In genomic region chr6:63663147-63663877, GRCh38 we compare ENCODE assay signal across 12 cellular contexts. TPM values are rescaled to one million over a fixed set of nuclear protein-coding genes. Genes with fewer than 3 reads are reported as not detected.
A peak's percentile ranks its signal among the peaks of the same experiment; 100 is the strongest.
DNase-seq lines count a peak whose midpoint lies in the region; ATAC-seq, FAIRE-seq and TF ChIP-seq lines count a peak whose summit lies in the region.
"Had no signal": no experiment of that assay in that cellular context is flagged by ENCODE, and none has a peak within 500 bp of the region (broad histone marks: within the 10 kb centered on the region; RNA-seq: fewer than 3 reads in every experiment).

No MANE protein-coding gene starts in this region.

- TF ChIP-seq CTCF in activated B cell treated with CpG ODN at 0.5 μM for 24 hours (IDR thresholded peaks at IDR 0.05), result no peak
- TF ChIP-seq CTCF in D721Med (IDR thresholded peaks at IDR 0.05; ENCODE audit: insufficient read depth, missing control alignments), result no peak

- H3K27ac ChIP-seq in right cardiac atrium (ENCODE audit: low read length) (no peak overlapping the region), urinary bladder (ENCODE audit: low read depth) (peak overlapping the region; percentile 50), SJCRH30 (no peak overlapping the region)
- H3K27ac ChIP-seq: C4-2B had no signal

- H3K36me3 Mint-ChIP-seq in activated B cell treated with CpG ODN at 0.5 μM for 24 hours (ENCODE audit: low read depth), result peaks cover 11% of the 10 kb centered on the region

- H3K4me3 ChIP-seq in right cardiac atrium (ENCODE audit: low read length) (no peak overlapping the region), urinary bladder (ENCODE audit: low read depth, low read length) (no peak overlapping the region), SJCRH30 (no peak overlapping the region)

- H3K27me3 ChIP-seq in right cardiac atrium (ENCODE audit: control insufficient read depth, insufficient read depth), result no peaks in the 10 kb centered on the region
- no peaks in the 10 kb centered on the region for H3K27me3 ChIP-seq in SJCRH30

- 86% methylated on average over 5 of the region's 5 CpGs for WGBS in right cardiac atrium
- 74% methylated on average over 5 of the region's 5 CpGs for WGBS in urinary bladder

- H3K27me3 Mint-ChIP-seq in activated B cell treated with CpG ODN at 0.5 μM for 24 hours, result no peaks in the 10 kb centered on the region
- H3K27me3 Mint-ChIP-seq: activated T-helper 17 cell treated with anti-CD3 and anti-CD28 coated beads, Interleukin-2, amount 50 U/mL, for 72 hours had no signal

- no peak for DNase-seq in Right ventricle myocardium superior
- DNase-seq in cardiac septum (ENCODE audit: low spot score), result no peak
- no peak for DNase-seq in activated B cell treated with CpG ODN at 0.5 μM for 24 hours
- no peak for DNase-seq in right cardiac atrium
- no peak for DNase-seq in SJCRH30
- DNase-seq in central memory CD4-positive, alpha-beta T cell, result no peak
- no peak for DNase-seq in D721Med (ENCODE audit: insufficient read length, low spot score)
- DNase-seq: stimulated activated CD4-positive, alpha-beta T cell treated with anti-CD3 and anti-CD28 coated beads, Interleukin-4, amount 100 ng/mL, for 24 hours had no signal

- peaks cover 68% of the 10 kb centered on the region for H3K4me1 Mint-ChIP-seq in activated B cell treated with CpG ODN at 0.5 μM for 24 hours

- CTCF ChIA-PET in activated B cell treated with CpG ODN at 0.5 μM for 24 hours (lab: Charles Lee), result interaction anchor here (1.0 kb wide), 1 partner anchor 65 kb away, joined by 3 read pairs; no protein-coding TSS in a partner anchor

- H3K9me3 ChIP-seq in right cardiac atrium (ENCODE audit: control insufficient read depth, low read length) (no peaks in the 10 kb centered on the region), SJCRH30 (replicated peaks) (no peaks in the 10 kb centered on the region)

- FAIRE-seq in D721Med (lab: Jason Lieb, UNC), result no peak
- FAIRE-seq: GM18507 had no signal

- POLR2A ChIA-PET in activated B cell treated with CpG ODN at 0.5 μM for 24 hours (lab: Charles Lee), result interaction anchor here (1.6 kb wide), 1 partner anchor 28 kb away, joined by 4 read pairs; the partner anchor contains the start of gene PHF3

- intact Hi-C loops in Right ventricle myocardium superior (cut with DNase I) (no loop called here), cardiac septum (cut with DNase I) (no loop called here), activated B cell treated with CpG ODN at 0.5 μM for 24 hours (cut with micrococcal nuclease) (no loop called here), right cardiac atrium (cut with DNase I) (no loop called here)

- H3K9me3 Mint-ChIP-seq in activated B cell treated with CpG ODN at 0.5 μM for 24 hours, result no peaks in the 10 kb centered on the region
- H3K9me3 Mint-ChIP-seq: activated T-helper 17 cell treated with anti-CD3 and anti-CD28 coated beads, Interleukin-2, amount 50 U/mL, for 72 hours had no signal

- H3K4me1 ChIP-seq in right cardiac atrium (ENCODE audit: control insufficient read depth, insufficient read depth, low read length), result peaks cover 6% of the 10 kb centered on the region
- H3K4me1 ChIP-seq in urinary bladder (ENCODE audit: insufficient read depth), result peaks cover 7% of the 10 kb centered on the region
- H3K4me1 ChIP-seq in SJCRH30, result no peaks in the 10 kb centered on the region

- H3K36me3 ChIP-seq in urinary bladder (ENCODE audit: insufficient read depth) (no peaks in the 10 kb centered on the region), SJCRH30 (peaks cover 6% of the 10 kb centered on the region; the same call in 1 of the 2 replicates)

- H3K4me3 Mint-ChIP-seq in activated B cell treated with CpG ODN at 0.5 μM for 24 hours, result no peak overlapping the region
- H3K4me3 Mint-ChIP-seq: activated T-helper 17 cell treated with anti-CD3 and anti-CD28 coated beads, Interleukin-2, amount 50 U/mL, for 72 hours had no signal

- H3K27ac Mint-ChIP-seq in activated B cell treated with CpG ODN at 0.5 μM for 24 hours, result peak overlapping the region; percentile 37

- ATAC-seq in Right ventricle myocardium superior (ENCODE audit: poor library complexity), result peak; percentile 54
- ATAC-seq in activated B cell treated with CpG ODN at 0.5 μM for 24 hours (ENCODE audit: low read depth), result no peak
- peak; percentile 77 to 84 for ATAC-seq in right cardiac atrium
- ATAC-seq: activated T-helper 17 cell treated with anti-CD3 and anti-CD28 coated beads, Interleukin-2, amount 50 U/mL, for 72 hours had no signal

RNA-seq across cellular contexts. Expression of gene PHF3, which starts 27.7 kb away (rescaled TPM):
- total RNA-seq in Right ventricle myocardium superior (34.2 TPM), cardiac septum (38.8 TPM), activated B cell treated with CpG ODN at 0.5 μM for 24 hours (52.4 and 56.7 TPM in 2 replicates), right cardiac atrium (10 to 100 TPM; 31.6 to 42.3 (median 39.7) TPM), urinary bladder (124 TPM)
- polyA plus RNA-seq in right cardiac atrium (8.8 TPM), urinary bladder (21.9 TPM)
- total RNA-seq in SJCRH30 (2014; rRNA removed; shearing (Covaris generic)), result 41.5 and 48.3 TPM in 2 replicates
